Comparison of ENCODE assay signal across 8 cellular contexts in genomic region chr13:60163525-60164471, GRCh38. TPM values are rescaled to one million over a fixed set of nuclear protein-coding genes. Genes with fewer than 3 reads are reported as not detected.
DNase-seq lines count a peak whose midpoint lies in the region; ATAC-seq, FAIRE-seq and TF ChIP-seq lines count a peak whose summit lies in the region.

DIAPH3 (minus strand) TSS chr13:60163928; CDS start chr13:60163766, 162 bp downstream.

- H3K9me3 Mint-ChIP-seq in endothelial cell (ENCODE audit: unreplicated experiment): no peaks in the 10 kb centered on the region

- no peaks in the 10 kb centered on the region for H3K27me3 ChIP-seq in OCI-LY3 (ENCODE audit: low read depth, low read length)

- H3K9ac ChIP-seq in OCI-LY3 (ENCODE audit: low read length): peak within 1 kb of the TSS; percentile 85

- DNase-seq in D721Med (ENCODE audit: insufficient read length, low spot score): peak; percentile 95
- peak; percentile 84 for DNase-seq in HuH-7 (ENCODE audit: low spot score)
- DNase-seq in activated CD8-positive, alpha-beta memory T cell treated with anti-CD3 and anti-CD28 coated beads, Interleukin-2, amount 50 U/mL, for 48 hours: peak; percentile 96
- DNase-seq in endothelial cell (ENCODE audit: low spot score): peak; percentile 95
- peak; percentile 96 for DNase-seq in midbrain (lab: John Stamatoyannopoulos, UW)
- peak; percentile 81 to 86 for DNase-seq in stimulated activated CD8-positive, alpha-beta memory T cell treated with anti-CD3 and anti-CD28 coated beads, Interleukin-2, amount 100 ng/mL, for 1 hour (ENCODE audit: low read depth in 2 of 2)

- FAIRE-seq in D721Med (lab: Jason Lieb, UNC): no peak

- peaks cover 23% of the 10 kb centered on the region for H3K36me3 ChIP-seq in OCI-LY3 (replicated peaks; ENCODE audit: low read depth, low read length)

- ATAC-seq in GM21515 (IDR thresholded peaks at IDR 0.05; ENCODE audit: unreplicated experiment): peak; percentile 100

- peaks cover 62% of the 10 kb centered on the region for H3K79me2 ChIP-seq in OCI-LY3 (ENCODE audit: low read length)

- H3K4me1 ChIP-seq in OCI-LY3 (ENCODE audit: low read length): peaks cover 17% of the 10 kb centered on the region

- peak within 1 kb of the TSS; percentile 93 for H3K27ac Mint-ChIP-seq in endothelial cell (ENCODE audit: unreplicated experiment)

- H4K20me1 ChIP-seq in OCI-LY3 (ENCODE audit: insufficient read depth, low read length): no peaks in the 10 kb centered on the region

- peaks cover 25% of the 10 kb centered on the region for H3K4me1 Mint-ChIP-seq in endothelial cell (ENCODE audit: unreplicated experiment)

- TF ChIP-seq CTCF in D721Med (IDR thresholded peaks at IDR 0.05; ENCODE audit: insufficient read depth, missing control alignments) (no peak), OCI-LY3 (IDR thresholded peaks at IDR 0.05; ENCODE audit: low read depth, low read length) (no peak), endothelial cell (IDR thresholded peaks at IDR 0.05; ENCODE audit: unreplicated experiment) (no peak)

- H3K36me3 Mint-ChIP-seq in endothelial cell (ENCODE audit: low read depth, unreplicated experiment): no peaks in the 10 kb centered on the region

- H3K4me3 Mint-ChIP-seq in endothelial cell (ENCODE audit: unreplicated experiment): peak within 1 kb of the TSS; percentile 93

- H3K4me2 ChIP-seq in OCI-LY3 (ENCODE audit: low read length): peak within 1 kb of the TSS; percentile 82

- H3K27me3 Mint-ChIP-seq in endothelial cell (ENCODE audit: unreplicated experiment): peaks cover 2% of the 10 kb centered on the region

- H2AFZ ChIP-seq in OCI-LY3 (ENCODE audit: low read depth, low read length): peak within 1 kb of the TSS; percentile 88

- no peaks in the 10 kb centered on the region for H3K9me3 ChIP-seq in OCI-LY3 (ENCODE audit: insufficient read depth, low read length)

- H3K27ac ChIP-seq in OCI-LY3 (ENCODE audit: low read length): peak within 1 kb of the TSS; percentile 42

- peak within 1 kb of the TSS; percentile 82 for H3K4me3 ChIP-seq in OCI-LY3 (ENCODE audit: low read length)

RNA-seq across cellular contexts. Expression of gene DIAPH3, which starts in this region (rescaled TPM):
- total RNA-seq in endothelial cell (ENCODE audit: unreplicated experiment): 4.5 TPM

Comparison
In these comparisons a context has a peak if more than half of its experiments do, and no peak if none do; other contexts are left out.
1. Peak in every context shown above with its lines: DNase-seq, ATAC-seq, H3K4me3 ChIP-seq and H3K27ac ChIP-seq.